ENCODE assay signal across 16 cellular contexts in the genomic region with DNA sequence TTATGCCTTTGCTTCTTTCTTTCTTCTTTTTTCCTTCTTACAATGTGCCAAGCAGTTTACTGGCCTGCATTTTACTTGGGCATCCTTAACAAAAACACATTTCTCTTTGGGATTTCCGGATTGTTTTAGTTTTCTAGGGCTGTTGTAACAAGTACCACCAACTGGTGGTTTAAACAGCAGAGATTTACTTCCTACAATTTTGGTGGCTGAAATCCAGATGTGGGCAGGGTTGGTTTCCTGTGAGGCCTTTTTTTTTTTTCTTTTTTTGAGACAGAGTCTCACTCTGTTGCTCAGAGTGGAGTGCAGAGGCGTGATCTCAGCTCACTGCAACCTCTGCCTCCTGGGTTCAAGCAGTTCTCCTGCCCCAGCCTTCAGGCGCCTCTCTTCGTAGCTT. TPM values are rescaled to one million over a fixed set of nuclear protein-coding genes. Genes with fewer than 3 reads are reported as not detected.
DNase-seq lines count a peak whose midpoint lies in the region; ATAC-seq and TF ChIP-seq lines count a peak whose summit lies in the region.
"Had no signal": no experiment of that assay in that cellular context is flagged by ENCODE, and none has a peak within 500 bp of the region (broad histone marks: within the 10 kb centered on the region; RNA-seq: fewer than 3 reads in every experiment).

No MANE protein-coding gene starts in this region.

- DNase-seq in AG08395 (ENCODE audit: low spot score) (peak; percentile 65), GM04504 (ENCODE audit: low read depth) (peak; percentile 43), ascending aorta (ENCODE audit: low spot score in 2 of 2) (no peak), lower lobe of right lung (no peak), NCI-H146 treated with DMSO at 0.1 percent for 48 hours (lab: John Stamatoyannopoulos, UW; ENCODE audit: unreplicated experiment) (no peak), GOT3 (lab: John Stamatoyannopoulos, UW) (no peak), testis (no peak)
- DNase-seq: activated CD4-positive, alpha-beta T cell treated with anti-CD3 and anti-CD28 coated beads for 4 hours; activated naive CD8-positive, alpha-beta T cell treated with anti-CD3 and anti-CD28 coated beads, Interleukin-2, amount 50 U/mL, for 24 hours; DMS79 treated with DMSO at 0.1 percent for 48 hours; NCI-H2171 treated with DMSO at 0.1 percent for 48 hours; SHP77 had no signal

- intact Hi-C loops in ascending aorta (cut with DNase I), result no loop called here
- intact Hi-C loops in lower lobe of right lung (cut with DNase I), result no loop called here
- intact Hi-C loops in testis (cut with DNase I; ENCODE audit: low total_unique reads), result no loop called here

- TF ChIP-seq CTCF in ascending aorta (IDR thresholded peaks at IDR 0.05), result no peak
- TF ChIP-seq CTCF in lower lobe of right lung (IDR thresholded peaks at IDR 0.05), result no peak
- no peak for TF ChIP-seq CTCF in testis (IDR thresholded peaks at IDR 0.05)

- H3K27ac ChIP-seq in ascending aorta (peak overlapping the region; percentile 18 to 54), lower lobe of right lung (peak overlapping the region; percentile 11), testis (no peak overlapping the region)
- H3K27ac ChIP-seq: foreskin keratinocyte had no signal

- ATAC-seq in lower lobe of right lung (peak; percentile 13 to 31), HG03521 (IDR thresholded peaks at IDR 0.05; ENCODE audit: unreplicated experiment) (no peak)
- ATAC-seq: activated naive CD8-positive, alpha-beta T cell treated with anti-CD3 and anti-CD28 coated beads, Interleukin-2, amount 50 U/mL, for 24 hours; foreskin keratinocyte had no signal

- H3K36me3 ChIP-seq in ascending aorta (no peaks in the 10 kb centered on the region), lower lobe of right lung (peaks cover 17% of the 10 kb centered on the region), testis (ENCODE audit: low read depth, missing control alignments) (no peaks in the 10 kb centered on the region)

- H3K4me1 ChIP-seq in ascending aorta, result peaks cover 0 to 22% of the 10 kb centered on the region in 2 donors
- H3K4me1 ChIP-seq in lower lobe of right lung, result peaks cover 26% of the 10 kb centered on the region
- peaks cover 9% of the 10 kb centered on the region for H3K4me1 ChIP-seq in testis
- H3K4me1 ChIP-seq: foreskin keratinocyte had no signal

- H3K27me3 ChIP-seq in ascending aorta (no peaks in the 10 kb centered on the region), lower lobe of right lung (ENCODE audit: low read depth) (no peaks in the 10 kb centered on the region), testis (no peaks in the 10 kb centered on the region)
- H3K27me3 ChIP-seq: foreskin keratinocyte had no signal

- H3K9me3 ChIP-seq in ascending aorta (no peaks in the 10 kb centered on the region), lower lobe of right lung (no peaks in the 10 kb centered on the region), testis (no peaks in the 10 kb centered on the region)

- 73 to 82% methylated on average over 4 of the region's 4 CpGs for WGBS in testis, 2 donors

- H3K4me3 ChIP-seq in ascending aorta (no peak overlapping the region), lower lobe of right lung (no peak overlapping the region), testis (no peak overlapping the region)

- TF ChIP-seq POLR2A in testis (IDR thresholded peaks at IDR 0.05), result no peak

RNA-seq across cellular contexts. Expression of a gene that starts 45.8 kb away (rescaled TPM):
- not detected for total RNA-seq in ascending aorta
- not detected for total RNA-seq in lower lobe of right lung
- not detected for total RNA-seq in testis
- not detected for polyA plus RNA-seq in testis (ENCODE audit: insufficient read depth, low read depth, low replicate concordance)
- total RNA-seq: foreskin keratinocyte, mesenteric fat pad, temporal lobe had no signal
- polyA plus RNA-seq: foreskin keratinocyte had no signal

Comparison
In these comparisons a context has a peak if more than half of its experiments do, and no peak if none do; other contexts are left out.
1. DNase-seq: peak in AG08395 (single experiment) and GM04504 (single experiment); none in ascending aorta (0 of 2), lower lobe of right lung (single experiment), NCI-H146 treated with DMSO at 0.1 percent for 48 hours (single experiment), GOT3 (single experiment) and testis (single experiment).
2. H3K27ac ChIP-seq: peak in ascending aorta (2 of 2) and lower lobe of right lung (single experiment); none in testis (0 of 2).